11 cellular contexts compared by ENCODE assay signal in the genomic region with DNA sequence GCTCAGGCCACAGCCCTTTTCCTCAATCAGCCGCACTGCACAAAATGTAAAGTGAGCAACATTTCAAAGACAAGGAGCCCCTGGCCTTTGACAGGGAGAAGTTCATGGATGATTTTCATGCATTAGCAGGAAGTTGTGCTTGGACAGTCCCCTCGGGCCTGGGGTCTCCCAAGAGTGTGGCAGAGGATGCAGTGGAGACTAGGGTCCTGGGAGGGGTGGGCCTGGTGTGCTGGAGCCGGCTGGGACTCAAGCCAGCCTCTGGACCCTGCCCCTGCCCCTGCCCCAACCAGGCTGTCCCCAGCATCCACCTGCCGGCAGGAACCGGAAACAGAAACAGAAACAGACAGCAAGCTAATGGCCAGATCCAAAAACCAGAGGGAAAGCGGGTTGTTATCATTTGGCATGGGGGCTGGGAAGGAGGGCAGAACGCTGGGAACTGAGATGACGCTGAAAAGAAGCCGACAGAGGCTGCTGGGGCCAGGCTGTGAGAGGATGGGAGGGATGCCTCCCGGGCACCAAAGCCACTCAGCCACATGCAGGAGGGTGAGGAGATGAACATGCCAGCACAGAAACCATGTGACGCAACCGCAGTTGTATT. TPM values are rescaled to one million over a fixed set of nuclear protein-coding genes. Genes with fewer than 3 reads are reported as not detected.
DNase-seq lines count a peak whose midpoint lies in the region; ATAC-seq and TF ChIP-seq lines count a peak whose summit lies in the region.
"Had no signal": no experiment of that assay in that cellular context is flagged by ENCODE, and none has a peak within 500 bp of the region (broad histone marks: within the 10 kb centered on the region; RNA-seq: fewer than 3 reads in every experiment).

No MANE protein-coding gene starts in this region.

- H3K9me3 ChIP-seq in mucosa of rectum (ENCODE audit: control insufficient read depth in 2 of 2, low read length in 2 of 2), result no peaks in the 10 kb centered on the region
- no peaks in the 10 kb centered on the region for H3K9me3 ChIP-seq in vagina

- no peak overlapping the region for H3K27ac Mint-ChIP-seq in activated naive CD8-positive, alpha-beta T cell treated with anti-CD3 and anti-CD28 coated beads for 36 hours
- no peak overlapping the region for H3K27ac Mint-ChIP-seq in activated naive CD8-positive, alpha-beta T cell treated with anti-CD3 and anti-CD28 coated beads, Interleukin-2, amount 50 U/mL, for 24 hours
- H3K27ac Mint-ChIP-seq: activated CD4-positive, alpha-beta T cell treated with anti-CD3 and anti-CD28 coated beads for 36 hours had no signal

- no peak for DNase-seq in activated naive CD8-positive, alpha-beta T cell treated with anti-CD3 and anti-CD28 coated beads for 36 hours
- no peak for DNase-seq in activated naive CD8-positive, alpha-beta T cell treated with anti-CD3 and anti-CD28 coated beads, Interleukin-2, amount 50 U/mL, for 24 hours
- DNase-seq in coronary artery (ENCODE audit: low spot score), result peak; percentile 70
- no peak for DNase-seq in vagina (ENCODE audit: extremely low spot score in 2 of 2)
- DNase-seq in activated CD4-positive, alpha-beta T cell treated with anti-CD3 and anti-CD28 coated beads for 48 hours, result no peak
- DNase-seq in dedifferentiated amniotic fluid mesenchymal stem cell (ENCODE audit: extremely low spot score), result no peak
- DNase-seq: activated CD4-positive, alpha-beta T cell treated with anti-CD3 and anti-CD28 coated beads for 36 hours; NCI-H82; substantia nigra had no signal

- no peak for ATAC-seq in activated naive CD8-positive, alpha-beta T cell treated with anti-CD3 and anti-CD28 coated beads, Interleukin-2, amount 50 U/mL, for 24 hours
- ATAC-seq in GM21576 (IDR thresholded peaks at IDR 0.05; ENCODE audit: unreplicated experiment), result no peak
- ATAC-seq: activated CD4-positive, alpha-beta T cell treated with anti-CD3 and anti-CD28 coated beads for 36 hours had no signal

- peak overlapping the region; percentile 52 to 88 for H3K9ac ChIP-seq in mucosa of rectum (ENCODE audit: low read depth in 1 of 2, low read length in 2 of 2)

- peaks cover 7% of the 10 kb centered on the region for H3K4me1 Mint-ChIP-seq in activated naive CD8-positive, alpha-beta T cell treated with anti-CD3 and anti-CD28 coated beads for 36 hours
- H3K4me1 Mint-ChIP-seq in activated naive CD8-positive, alpha-beta T cell treated with anti-CD3 and anti-CD28 coated beads, Interleukin-2, amount 50 U/mL, for 24 hours, result peaks cover 10% of the 10 kb centered on the region

- H3K36me3 ChIP-seq in mucosa of rectum (ENCODE audit: control insufficient read depth in 2 of 2, insufficient read depth in 2 of 2, low read length in 2 of 2), result peaks cover 3 to 8% of the 10 kb centered on the region in 2 donors
- H3K36me3 ChIP-seq in vagina, result no peaks in the 10 kb centered on the region

- TF ChIP-seq CTCF in coronary artery (IDR thresholded peaks at IDR 0.05) (no peak), vagina (IDR thresholded peaks at IDR 0.05) (no peak)

- H3K4me3 ChIP-seq in coronary artery (peak overlapping the region; percentile 99), mucosa of rectum (ENCODE audit: low read length in 2 of 2) (peak overlapping the region; percentile 1 to 38), vagina (peak overlapping the region in 1 of 2 donors; percentile 63)

- intact Hi-C loops in vagina (cut with DNase I), result loop anchor here (10.0 kb wide), 1 partner anchor 63 kb away; no protein-coding TSS in a partner anchor

- peak overlapping the region; percentile 9 for H3K4me3 Mint-ChIP-seq in activated naive CD8-positive, alpha-beta T cell treated with anti-CD3 and anti-CD28 coated beads for 36 hours
- no peak overlapping the region for H3K4me3 Mint-ChIP-seq in activated naive CD8-positive, alpha-beta T cell treated with anti-CD3 and anti-CD28 coated beads, Interleukin-2, amount 50 U/mL, for 24 hours

- no peak for TF ChIP-seq POLR2A in vagina (IDR thresholded peaks at IDR 0.05)

- peaks cover 48% of the 10 kb centered on the region for H3K27me3 Mint-ChIP-seq in activated naive CD8-positive, alpha-beta T cell treated with anti-CD3 and anti-CD28 coated beads for 36 hours
- H3K27me3 Mint-ChIP-seq in activated naive CD8-positive, alpha-beta T cell treated with anti-CD3 and anti-CD28 coated beads, Interleukin-2, amount 50 U/mL, for 24 hours, result peaks cover 40% of the 10 kb centered on the region

- no peaks in the 10 kb centered on the region for H3K9me3 Mint-ChIP-seq in activated naive CD8-positive, alpha-beta T cell treated with anti-CD3 and anti-CD28 coated beads for 36 hours
- peaks cover 11% of the 10 kb centered on the region for H3K9me3 Mint-ChIP-seq in activated naive CD8-positive, alpha-beta T cell treated with anti-CD3 and anti-CD28 coated beads, Interleukin-2, amount 50 U/mL, for 24 hours

- H3K36me3 Mint-ChIP-seq in activated naive CD8-positive, alpha-beta T cell treated with anti-CD3 and anti-CD28 coated beads for 36 hours, result no peaks in the 10 kb centered on the region
- no peaks in the 10 kb centered on the region for H3K36me3 Mint-ChIP-seq in activated naive CD8-positive, alpha-beta T cell treated with anti-CD3 and anti-CD28 coated beads, Interleukin-2, amount 50 U/mL, for 24 hours (ENCODE audit: low read depth)

- H3K27ac ChIP-seq in coronary artery (peak overlapping the region; percentile 33 to 89), mucosa of rectum (ENCODE audit: low read depth in 2 of 2, low read length in 2 of 2) (peak overlapping the region; percentile 84 to 91), vagina (peak overlapping the region; percentile 95)

- H3K27me3 ChIP-seq in mucosa of rectum (ENCODE audit: control insufficient read depth in 2 of 2, insufficient read depth in 2 of 2, low read length in 2 of 2) (peaks cover 0 to 2% of the 10 kb centered on the region in 2 donors), vagina (no peaks in the 10 kb centered on the region)

- H3K4me1 ChIP-seq in mucosa of rectum (ENCODE audit: control insufficient read depth in 2 of 2, insufficient read depth in 2 of 2, low read length in 2 of 2), result peaks cover 49 to 61% of the 10 kb centered on the region in 2 donors
- peaks cover 58% of the 10 kb centered on the region for H3K4me1 ChIP-seq in vagina

RNA-seq across cellular contexts. Expression of a gene that starts 2.3 kb away (rescaled TPM):
- total RNA-seq in activated naive CD8-positive, alpha-beta T cell treated with anti-CD3 and anti-CD28 coated beads for 36 hours, result under 1 TPM; 0.16 to 0.27 TPM
- total RNA-seq in vagina, result 215 TPM

Comparison
In these comparisons a context has a peak if more than half of its experiments do, and no peak if none do; other contexts are left out.
1. RNA of a gene that starts 2.3 kb away (total RNA-seq): 215 TPM in vagina (single experiment); 0.16 to 0.27 TPM in activated naive CD8-positive, alpha-beta T cell treated with anti-CD3 and anti-CD28 coated beads for 36 hours; every median in the first group is over 100 times any median in the second.
2. Peak in every context shown above with its lines, with median percentiles within 50 percentile points of each other: H3K27ac ChIP-seq.